Comparison of ENCODE assay signal across 1 cellular context in genomic region chr16:31128711-31129567, GRCh38.
TF ChIP-seq lines count a peak whose summit lies in the region.

No MANE protein-coding gene starts in this region.

TF ChIP-seq in WTC11, 78 proteins besides CTCF, POLR2A, EP300 and RAD21 (continued from another document):
- no peak for TF ChIP-seq ERG (CRISPR knock-in tag; IDR thresholded peaks at IDR 0.05)
- TF ChIP-seq PRRX2 (CRISPR knock-in tag; IDR thresholded peaks at IDR 0.05) = no peak
- no peak for TF ChIP-seq ZNF416 (CRISPR knock-in tag; IDR thresholded peaks at IDR 0.05)
- TF ChIP-seq CBFB (CRISPR knock-in tag; IDR thresholded peaks at IDR 0.05; ENCODE audit: low read depth) = no peak
- no peak for TF ChIP-seq TEAD4 (CRISPR knock-in tag; IDR thresholded peaks at IDR 0.05)
TF ChIP-seq in WTC11: peak in this region for 0.
